Comparison of ENCODE assay signal across 2 cellular contexts in genomic region chr6:8034107-8034506, GRCh38. TPM values are rescaled to one million over a fixed set of nuclear protein-coding genes. Genes with fewer than 3 reads are reported as not detected.
A peak's percentile ranks its signal among the peaks of the same experiment; 100 is the strongest.
DNase-seq lines count a peak whose midpoint lies in the region; ATAC-seq, FAIRE-seq and TF ChIP-seq lines count a peak whose summit lies in the region.
"Not testable (repeated sequence)": the region's sequence is repeated elsewhere in the genome, so short reads cannot be mapped to it uniquely, and the experiment has no call there.

No MANE protein-coding gene starts in this region.

- in situ Hi-C loops in K562 (cut with MboI): not testable (repeated sequence)

- not testable (repeated sequence) for H3K9ac ChIP-seq in K562 (ENCODE audit: insufficient read depth in 1 of 2, low read depth in 2 of 2, low read length in 2 of 2)

- not testable (repeated sequence) for H3K4me3 ChIP-seq in HEK293 (ENCODE audit: low read depth, low read length); K562

- H2AFZ ChIP-seq in K562 (ENCODE audit: low read depth, low read length): not testable (repeated sequence)

- not testable (repeated sequence) for TF ChIP-seq POLR2A in K562 (conservative IDR thresholded peaks at IDR 0.05)

- not testable (repeated sequence) for TF ChIP-seq RAD21 in K562 (CRISPR knock-in tag; conservative IDR thresholded peaks at IDR 0.05 in 1 of 2, IDR thresholded peaks at IDR 0.05 in 1 of 2)

- intact Hi-C loops in K562 (cut with micrococcal nuclease): not testable (repeated sequence)

- POLR2A ChIA-PET in HEK293 (lab: Yijun Ruan, JAX); K562 (lab: Yijun Ruan, JAX): not testable (repeated sequence)

- DNase-seq in K562 (ENCODE audit: extremely low read depth in 1 of 4, low spot score in 3 of 4): not testable (repeated sequence)

- ATAC-seq in K562: not testable (repeated sequence)

- H3K9me3 ChIP-seq in HEK293 (ENCODE audit: control insufficient read depth, insufficient read depth, low read depth, low read length); K562 (replicated peaks; ENCODE audit: control insufficient read depth, insufficient read depth, low read depth, low read length): not testable (repeated sequence)

- H4K20me1 ChIP-seq in K562 (replicated peaks; ENCODE audit: control insufficient read depth, insufficient read depth, low read length): not testable (repeated sequence)

- 89% methylated on average over 3 of the region's 3 CpGs for WGBS in K562 (ENCODE audit: insufficient coverage, low coverage, missing lambda C conversion rate)

- CTCF ChIA-PET in HEK293 (lab: Yijun Ruan, JAX); K562 (lab: Yijun Ruan, JAX; ENCODE audit: low intra/inter-chr PET ratio): not testable (repeated sequence)

- H3K4me1 ChIP-seq in HEK293 (ENCODE audit: control insufficient read depth, insufficient read depth, low read length); K562 (replicated peaks in 1 of 2; ENCODE audit: control insufficient read depth in 2 of 2, insufficient read depth in 2 of 2, low read length in 2 of 2): not testable (repeated sequence)

- TF ChIP-seq CTCF in HEK293 (tag by site-specific recombination; IDR thresholded peaks at IDR 0.05); K562 (IDR thresholded peaks at IDR 0.05 in 2 of 3, conservative IDR thresholded peaks at IDR 0.05 in 1 of 3; ENCODE audit: insufficient read depth in 2 of 3, low read depth in 1 of 3, low read length in 3 of 3): not testable (repeated sequence)

- not testable (repeated sequence) for H3K27ac ChIP-seq in HEK293 (ENCODE audit: extremely low read depth, low read depth, low read length); K562 (ENCODE audit: extremely low read depth, low read depth, low read length)

- not testable (repeated sequence) for H3K36me3 ChIP-seq in HEK293 (ENCODE audit: control insufficient read depth in 2 of 2, insufficient read depth in 1 of 2, low read length in 2 of 2); K562 (ENCODE audit: control insufficient read depth, insufficient read depth, low read length)

- BruUV-seq in K562 (replicated peaks; lab: Mats Ljungman, UMichigan): not testable (repeated sequence)

- H3K79me2 ChIP-seq in K562 (ENCODE audit: control insufficient read depth, insufficient read depth, low read length): peaks cover 63% of the 10 kb centered on the region

- H3K9me1 ChIP-seq in K562 (ENCODE audit: control insufficient read depth, insufficient read depth, low read length): not testable (repeated sequence)

- not testable (repeated sequence) for TF ChIP-seq EP300 in K562 (IDR thresholded peaks at IDR 0.05; ENCODE audit: low read length)

- H3K27me3 ChIP-seq in K562 (ENCODE audit: control insufficient read depth in 2 of 2, insufficient read depth in 2 of 2, low read length in 2 of 2): not testable (repeated sequence)

- H3K4me2 ChIP-seq in K562 (ENCODE audit: insufficient read depth, low read length): not testable (repeated sequence)

- not testable (repeated sequence) for FAIRE-seq in K562 (lab: Jason Lieb, UNC)

TF ChIP-seq in HEK293, 187 proteins besides CTCF, POLR2A, EP300 and RAD21:
- TF ChIP-seq ZNF146 (tag by site-specific recombination; IDR thresholded peaks at IDR 0.05): peak; percentile 93

TF ChIP-seq in K562, 482 proteins besides CTCF, POLR2A, EP300 and RAD21:
- TF ChIP-seq KDM1A (IDR thresholded peaks at IDR 0.05): peak; percentile 19 to 45; a peak in 2 of 4 replicates
- 0 out of 2 replicates have a peak, but pooled peaks have one; percentile 48 for TF ChIP-seq BCOR (IDR thresholded peaks at IDR 0.05)
- peak; percentile 75 for TF ChIP-seq ZNF146 (CRISPR knock-in tag; IDR thresholded peaks at IDR 0.05; ENCODE audit: unreplicated experiment)
TF ChIP-seq in K562: peak in this region for 3; not testable (repeated sequence) for 479.

RNA-seq across cellular contexts. Expression of gene BLOC1S5, which starts 30.1 kb away (rescaled TPM):
- total RNA-seq in K562 (2011; cell fraction: chromatin; rRNA removed; ENCODE audit: low replicate concordance): 10.1 and 22.8 TPM in 2 replicates
- 5.3 and 5.5 TPM in 2 replicates for total RNA-seq in K562 (2011; cell fraction: nucleolus; rRNA removed)
- total RNA-seq in K562 (2011; cell fraction: nucleoplasm; rRNA removed): 13.9 and 19.7 TPM in 2 replicates
- total RNA-seq in K562 (2014; rRNA removed): 23.6 and 24.3 TPM in 2 replicates
- 29.6 and 32.8 TPM in 2 replicates for total RNA-seq in K562 (2014; rRNA removed; fragmentation: Illumina TruSeq; extraction: Trizol)
- total RNA-seq in K562 (2015; rRNA removed; fragmentation: Illumina TruSeq; extraction: Trizol): 28.6 and 32.6 TPM in 2 replicates
- total RNA-seq in K562 (2021): 22.1 and 27.7 TPM in 2 replicates
- 19.9 and 27.9 TPM in 2 replicates for polyA plus RNA-seq in K562 (2011; rRNA removed)
- polyA plus RNA-seq in K562 (2011; cell fraction: cytosol; rRNA removed): 5.5 and 7.7 TPM in 2 replicates
- polyA plus RNA-seq in K562 (2011; cell fraction: nucleus; rRNA removed): 2.7 and 3.7 TPM in 2 replicates
- polyA plus RNA-seq in K562 (2012): 19.8 and 21.9 TPM in 2 replicates
- polyA plus RNA-seq in K562 (2014; fragmentation: Illumina TruSeq; extraction: Trizol): 32.4 and 41.0 TPM in 2 replicates
- 10 to 100 TPM in 1 of 2 experiments, 1 to 10 TPM in 1; 8.5 to 13.1 TPM for polyA plus RNA-seq in K562 (2014; fragmentation: Nextera tagmentation; extraction: Ambion mirVana)
- polyA plus RNA-seq in K562 (2014; rRNA removed): 16.7 and 22.6 TPM in 2 replicates
- 35.4 and 37.7 TPM in 2 replicates for polyA minus RNA-seq in K562 (2011; rRNA and poly(A)+ RNA removed)
- 6.5 and 7.5 TPM in 2 replicates for polyA minus RNA-seq in K562 (2011; cell fraction: cytosol; rRNA and poly(A)+ RNA removed)
- polyA minus RNA-seq in K562 (2011; cell fraction: nucleus; rRNA and poly(A)+ RNA removed): 6.3 and 8.9 TPM in 2 replicates
